Comparison of ENCODE assay signal across 23 cellular contexts in the genomic region with DNA sequence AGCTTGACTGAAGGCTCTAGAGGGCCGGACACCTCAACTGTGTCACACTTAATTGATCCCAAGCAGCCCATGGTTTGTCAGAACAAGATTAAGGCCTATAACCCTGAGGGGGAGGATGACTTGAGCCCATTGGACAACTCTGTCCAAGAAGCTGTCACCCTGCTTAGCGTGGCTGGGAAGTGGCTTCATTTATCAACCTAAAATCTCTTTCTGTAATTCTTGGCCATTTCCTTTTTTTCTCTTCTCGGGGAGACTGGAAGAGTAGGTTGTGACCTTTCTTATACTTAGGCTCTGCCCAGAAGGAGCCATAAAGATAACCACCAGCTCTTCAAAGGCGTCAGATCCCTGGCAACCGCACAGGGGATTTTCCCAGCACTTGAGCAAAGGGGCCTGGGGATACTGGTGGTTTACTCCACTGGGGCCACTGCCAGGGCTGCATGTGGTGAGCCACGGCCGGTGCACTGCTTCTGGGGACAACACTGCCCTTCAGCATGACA.
DNase-seq lines count a peak whose midpoint lies in the region; ATAC-seq and TF ChIP-seq lines count a peak whose summit lies in the region.
"Had no signal": no experiment of that assay in that cellular context is flagged by ENCODE, and none has a peak within 500 bp of the region (broad histone marks: within the 10 kb centered on the region; RNA-seq: fewer than 3 reads in every experiment).

No MANE protein-coding gene starts in this region.

- H3K4me1 Mint-ChIP-seq in Caco-2 (ENCODE audit: low read depth, unreplicated experiment), result peaks cover 31% of the 10 kb centered on the region

- peaks cover 46% of the 10 kb centered on the region for H3K4me1 ChIP-seq in Caco-2
- H3K4me1 ChIP-seq in lower lobe of right lung, result no peaks in the 10 kb centered on the region
- H3K4me1 ChIP-seq: esophagus squamous epithelium had no signal

- no peak overlapping the region for H3K4me3 ChIP-seq in Caco-2 (ENCODE audit: low read depth, low read length)
- H3K4me3 ChIP-seq in lower lobe of right lung, result no peak overlapping the region
- H3K4me3 ChIP-seq: esophagus squamous epithelium, lung had no signal

- H3K27ac Mint-ChIP-seq in Caco-2 (ENCODE audit: unreplicated experiment), result peak overlapping the region; percentile 80
- H3K27ac Mint-ChIP-seq: activated naive CD4-positive, alpha-beta T cell treated with anti-CD3 and anti-CD28 coated beads for 36 hours; T-helper 2 cell treated with Interferon-gamma antibody and Interleukin-4, amounts not matched to agents 5 μg/mL and 100 μg/mL, for 36 hours; type B pancreatic cell had no signal

- intact Hi-C loops in Caco-2 (cut with micrococcal nuclease; ENCODE audit: unreplicated experiment), result loop anchor here (1.0 kb wide), 1 partner anchor 25 kb away; no protein-coding TSS in a partner anchor
- intact Hi-C loops in Right ventricle myocardium superior (cut with DNase I), result no loop called here
- intact Hi-C loops in lower lobe of right lung (cut with DNase I), result no loop called here

- peak; percentile 84 to 91 for DNase-seq in Caco-2
- peak; percentile 93 for DNase-seq in OCI-M1 (lab: John Stamatoyannopoulos, UW)
- peak; percentile 63 for DNase-seq in Right ventricle myocardium superior
- DNase-seq in lower lobe of right lung, result no peak
- DNase-seq in GF-D8 (lab: John Stamatoyannopoulos, UW), result no peak
- no peak for DNase-seq in NCI-H69 (lab: John Stamatoyannopoulos, UW)
- DNase-seq: activated naive CD4-positive, alpha-beta T cell treated with anti-CD3 and anti-CD28 coated beads for 36 hours; activated T-cell treated with anti-CD3 and anti-CD28 coated beads, Interleukin-2, amount 50 U/mL, for 4 hours; anterior cingulate cortex; effector memory CD4-positive, alpha-beta T cell; esophagus squamous epithelium; KBM-7; NCI-H1092; NCI-H524 treated with DMSO at 0.1 percent for 48 hours; stimulated activated CD4-positive, alpha-beta T cell treated with anti-CD3 and anti-CD28 coated beads, Interleukin-2, amount 100 ng/mL, for 24 hours; stimulated activated naive CD8-positive, alpha-beta T cell treated with anti-CD3 and anti-CD28 coated beads, Interleukin-15, Interleukin-2, amounts not matched to agents 100 U/mL and 50 U/mL, for 24 hours had no signal

- ATAC-seq in Right ventricle myocardium superior (ENCODE audit: poor library complexity) (peak; percentile 87), lower lobe of right lung (peak; percentile 31 to 68), GM19455 (IDR thresholded peaks at IDR 0.05; ENCODE audit: unreplicated experiment) (no peak), GM21447 (IDR thresholded peaks at IDR 0.05; ENCODE audit: unreplicated experiment) (no peak)
- ATAC-seq: activated CD4-positive, CD25-positive, alpha-beta regulatory T cell treated with anti-CD3 and anti-CD28 coated beads, Interleukin-2, amount 50 U/mL, for 24 hours; activated T-cell treated with anti-CD3 and anti-CD28 coated beads, Interleukin-2, amount 50 U/mL, for 4 hours; stimulated activated naive CD8-positive, alpha-beta T cell treated with anti-CD3 and anti-CD28 coated beads, Interleukin-15, Interleukin-2, amounts not matched to agents 100 U/mL and 50 U/mL, for 24 hours had no signal

- no peak for TF ChIP-seq CTCF in Caco-2 (IDR thresholded peaks at IDR 0.05; ENCODE audit: insufficient read depth in 1 of 2, low read depth in 1 of 2, low read length in 1 of 2, severe bottlenecking in 1 of 2, unreplicated experiment in 1 of 2)
- TF ChIP-seq CTCF in lower lobe of right lung (IDR thresholded peaks at IDR 0.05), result no peak

- BruUV-seq in Caco-2 (replicated peaks; lab: Mats Ljungman, UMichigan), result no TSS peak

- CTCF ChIA-PET in Caco-2 (lab: Charles Lee), result interaction anchor here (0.5 to 0.8 kb wide), 3 partner anchors 15 to 359 kb away, joined by 3 read pairs; no protein-coding TSS in a partner anchor

- H3K27me3 ChIP-seq in Caco-2 (replicated peaks; ENCODE audit: control insufficient read depth, insufficient read depth, low read length) (no peaks in the 10 kb centered on the region), lower lobe of right lung (ENCODE audit: low read depth) (no peaks in the 10 kb centered on the region)
- H3K27me3 ChIP-seq: esophagus squamous epithelium had no signal

- no peak overlapping the region for H3K4me3 Mint-ChIP-seq in Caco-2 (ENCODE audit: unreplicated experiment)
- H3K4me3 Mint-ChIP-seq: activated naive CD4-positive, alpha-beta T cell treated with anti-CD3 and anti-CD28 coated beads for 36 hours; activated T-cell treated with anti-CD3 and anti-CD28 coated beads, Interleukin-2, amount 50 U/mL, for 4 hours; T-helper 2 cell treated with Interferon-gamma antibody and Interleukin-4, amounts not matched to agents 5 μg/mL and 100 μg/mL, for 36 hours; type B pancreatic cell had no signal

- H3K9me3 Mint-ChIP-seq in Caco-2 (ENCODE audit: unreplicated experiment), result peaks cover 19% of the 10 kb centered on the region
- H3K9me3 Mint-ChIP-seq: activated naive CD4-positive, alpha-beta T cell treated with anti-CD3 and anti-CD28 coated beads for 36 hours; activated T-cell treated with anti-CD3 and anti-CD28 coated beads, Interleukin-2, amount 50 U/mL, for 4 hours; T-helper 2 cell treated with Interferon-gamma antibody and Interleukin-4, amounts not matched to agents 5 μg/mL and 100 μg/mL, for 36 hours had no signal

- POLR2A ChIA-PET in Caco-2 (lab: Charles Lee), result interaction anchor here (1.2 to 1.5 kb wide), 2 partner anchors 25 to 460 kb away, joined by 6 to 9 read pairs; partner anchors contain the start of gene MYCN

- no peaks in the 10 kb centered on the region for H3K27me3 Mint-ChIP-seq in Caco-2 (ENCODE audit: insufficient read depth, unreplicated experiment)
- H3K27me3 Mint-ChIP-seq: type B pancreatic cell had no signal

- H3K36me3 Mint-ChIP-seq in Caco-2 (ENCODE audit: insufficient read depth, unreplicated experiment), result peaks cover 6% of the 10 kb centered on the region
- H3K36me3 Mint-ChIP-seq: type B pancreatic cell had no signal

- no peak overlapping the region for H3K27ac ChIP-seq in lower lobe of right lung
- H3K27ac ChIP-seq: C4-2B, esophagus squamous epithelium had no signal

- H3K36me3 ChIP-seq in Caco-2 (ENCODE audit: control insufficient read depth, insufficient read depth, low read length) (peaks cover 2% of the 10 kb centered on the region; the same call in 1 of the 2 replicates), lower lobe of right lung (no peaks in the 10 kb centered on the region)
- H3K36me3 ChIP-seq: esophagus squamous epithelium had no signal

- H3K9me3 ChIP-seq in Caco-2 (0 out of 2 replicates have a peak, but pooled peaks cover 7% of the 10 kb centered on the region), lower lobe of right lung (no peaks in the 10 kb centered on the region)
- H3K9me3 ChIP-seq: esophagus squamous epithelium had no signal

Comparison
In these comparisons a context has a peak if more than half of its experiments do, and no peak if none do; other contexts are left out.
1. DNase-seq: peak in Caco-2 (2 of 2), OCI-M1 (single experiment) and Right ventricle myocardium superior (single experiment); none in lower lobe of right lung (single experiment), GF-D8 (single experiment) and NCI-H69 (single experiment).
2. ATAC-seq: peak in Right ventricle myocardium superior (single experiment) and lower lobe of right lung (2 of 2); none in GM19455 (single experiment) and GM21447 (single experiment).